In the genomic region with DNA sequence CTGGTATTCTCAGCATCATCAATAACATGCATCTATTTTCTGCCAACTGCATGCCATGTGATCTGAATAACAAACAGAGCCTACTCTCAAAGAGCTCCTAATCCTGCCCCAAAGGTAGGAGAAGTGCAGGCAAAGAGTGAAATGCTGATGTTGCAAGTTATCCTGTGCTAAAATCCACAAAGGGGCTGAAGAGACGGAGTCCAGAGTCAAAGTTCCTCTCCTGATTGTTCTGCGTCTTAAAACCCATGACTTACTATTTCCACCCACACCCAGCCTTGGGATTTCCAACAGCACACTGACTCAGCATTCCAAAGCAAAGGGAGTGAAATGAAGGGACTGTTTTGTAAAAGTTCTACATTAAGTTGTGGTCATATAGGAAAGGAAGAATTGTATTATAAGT, we compare ENCODE assay signal across 14 cellular contexts. TPM values are rescaled to one million over a fixed set of nuclear protein-coding genes. Genes with fewer than 3 reads are reported as not detected.
DNase-seq lines count a peak whose midpoint lies in the region; ATAC-seq, FAIRE-seq and TF ChIP-seq lines count a peak whose summit lies in the region.
"Had no signal": no experiment of that assay in that cellular context is flagged by ENCODE, and none has a peak within 500 bp of the region (broad histone marks: within the 10 kb centered on the region; RNA-seq: fewer than 3 reads in every experiment).

No MANE protein-coding gene starts in this region.

- H3K9me3 ChIP-seq in osteoblast (ENCODE audit: low read depth, low read length), result no peaks in the 10 kb centered on the region
- H3K9me3 ChIP-seq: heart left ventricle had no signal

- H3K79me2 ChIP-seq in osteoblast (ENCODE audit: insufficient read depth, low read length), result no peaks in the 10 kb centered on the region

- DNase-seq in EH (ENCODE audit: low read depth) (peak; percentile 34), UCSD-AML1 (lab: John Stamatoyannopoulos, UW; ENCODE audit: unreplicated experiment) (peak; percentile 13), fibroblast of peridontal ligament (ENCODE audit: extremely low read depth) (peak; percentile 90), osteoblast (ENCODE audit: insufficient read length, low spot score, missing footprints) (peak; percentile 74), GM12892 (ENCODE audit: insufficient read length) (no peak), SHP77 treated with DMSO at 0.1 percent for 48 hours (lab: John Stamatoyannopoulos, UW) (no peak)
- DNase-seq in naive thymus-derived CD8-positive, alpha-beta T cell, result no peak
- no peak for DNase-seq in activated naive CD8-positive, alpha-beta T cell treated with anti-CD3 and anti-CD28 coated beads, Interleukin-2, amount 50 U/mL, for 24 hours
- DNase-seq: COR-L47, heart left ventricle, NCI-H1694 had no signal

- H2AFZ ChIP-seq in osteoblast (ENCODE audit: low read length), result peak overlapping the region; percentile 74

- H3K27ac ChIP-seq in osteoblast (ENCODE audit: low read depth, low read length), result peak overlapping the region; percentile 69
- H3K27ac ChIP-seq: heart left ventricle had no signal

- POLR2A ChIA-PET in naive thymus-derived CD8-positive, alpha-beta T cell (lab: Charles Lee), result no interaction called here

- no peaks in the 10 kb centered on the region for H3K36me3 ChIP-seq in osteoblast (ENCODE audit: insufficient read depth, low read length)
- H3K36me3 ChIP-seq: heart left ventricle had no signal

- peaks cover 0 to 9% (median 0%) of the 10 kb centered on the region in 4 donors for H3K4me1 Mint-ChIP-seq in naive thymus-derived CD8-positive, alpha-beta T cell
- H3K4me1 Mint-ChIP-seq in activated naive CD8-positive, alpha-beta T cell treated with anti-CD3 and anti-CD28 coated beads, Interleukin-2, amount 50 U/mL, for 24 hours, result no peaks in the 10 kb centered on the region

- ATAC-seq in naive thymus-derived CD8-positive, alpha-beta T cell, result no peak
- ATAC-seq in activated naive CD8-positive, alpha-beta T cell treated with anti-CD3 and anti-CD28 coated beads, Interleukin-2, amount 50 U/mL, for 24 hours, result no peak

- no peak for TF ChIP-seq POLR2A in GM12892 (IDR thresholded peaks at IDR 0.05; ENCODE audit: low read depth, low read length)

- H3K36me3 Mint-ChIP-seq in naive thymus-derived CD8-positive, alpha-beta T cell, result no peaks in the 10 kb centered on the region
- H3K36me3 Mint-ChIP-seq in activated naive CD8-positive, alpha-beta T cell treated with anti-CD3 and anti-CD28 coated beads, Interleukin-2, amount 50 U/mL, for 24 hours (ENCODE audit: low read depth), result no peaks in the 10 kb centered on the region

- no peak overlapping the region for H3K4me3 Mint-ChIP-seq in naive thymus-derived CD8-positive, alpha-beta T cell
- no peak overlapping the region for H3K4me3 Mint-ChIP-seq in activated naive CD8-positive, alpha-beta T cell treated with anti-CD3 and anti-CD28 coated beads, Interleukin-2, amount 50 U/mL, for 24 hours
- H3K4me3 Mint-ChIP-seq: stimulated activated naive CD8-positive, alpha-beta T cell treated with anti-CD3 and anti-CD28 coated beads, Interleukin-15, Interleukin-2, amounts not matched to agents 100 ng/mL and 50 ng/mL, for 24 hours; T-helper 1 cell treated with Interleukin-12 subunit alpha and Interleukin-12 subunit beta and Interleukin-4 antibody, amounts not matched to agents 30 μg/mL and 1 μg/mL, for 36 hours had no signal

- peaks cover 5 to 10% (median 9%) of the 10 kb centered on the region in 5 donors for H3K27me3 Mint-ChIP-seq in naive thymus-derived CD8-positive, alpha-beta T cell
- peaks cover 10% of the 10 kb centered on the region for H3K27me3 Mint-ChIP-seq in activated naive CD8-positive, alpha-beta T cell treated with anti-CD3 and anti-CD28 coated beads, Interleukin-2, amount 50 U/mL, for 24 hours

- H3K27ac Mint-ChIP-seq in naive thymus-derived CD8-positive, alpha-beta T cell, result no peak overlapping the region
- no peak overlapping the region for H3K27ac Mint-ChIP-seq in activated naive CD8-positive, alpha-beta T cell treated with anti-CD3 and anti-CD28 coated beads, Interleukin-2, amount 50 U/mL, for 24 hours
- H3K27ac Mint-ChIP-seq: stimulated activated naive CD8-positive, alpha-beta T cell treated with anti-CD3 and anti-CD28 coated beads, Interleukin-15, Interleukin-2, amounts not matched to agents 100 ng/mL and 50 ng/mL, for 24 hours; T-helper 1 cell treated with Interleukin-12 subunit alpha and Interleukin-12 subunit beta and Interleukin-4 antibody, amounts not matched to agents 30 μg/mL and 1 μg/mL, for 36 hours had no signal

- no peak for FAIRE-seq in GM12892 (lab: Jason Lieb, UNC)

- H3K4me3 ChIP-seq in osteoblast (ENCODE audit: insufficient read depth, low read length), result no peak overlapping the region
- H3K4me3 ChIP-seq: heart left ventricle had no signal

- peak overlapping the region; percentile 72 for H3K4me2 ChIP-seq in osteoblast (ENCODE audit: insufficient read depth, low read length)

- TF ChIP-seq CTCF in osteoblast (IDR thresholded peaks at IDR 0.05; ENCODE audit: extremely low read depth, low read depth, low read length), result no peak

- H4K20me1 ChIP-seq in osteoblast (ENCODE audit: insufficient read depth, low read length), result no peaks in the 10 kb centered on the region

- H3K9me3 Mint-ChIP-seq in naive thymus-derived CD8-positive, alpha-beta T cell, result no peaks in the 10 kb centered on the region
- no peaks in the 10 kb centered on the region for H3K9me3 Mint-ChIP-seq in activated naive CD8-positive, alpha-beta T cell treated with anti-CD3 and anti-CD28 coated beads, Interleukin-2, amount 50 U/mL, for 24 hours
- H3K9me3 Mint-ChIP-seq: stimulated activated naive CD8-positive, alpha-beta T cell treated with anti-CD3 and anti-CD28 coated beads, Interleukin-15, Interleukin-2, amounts not matched to agents 100 ng/mL and 50 ng/mL, for 24 hours; T-helper 1 cell treated with Interleukin-12 subunit alpha and Interleukin-12 subunit beta and Interleukin-4 antibody, amounts not matched to agents 30 μg/mL and 1 μg/mL, for 36 hours had no signal

- H3K4me1 ChIP-seq in osteoblast (ENCODE audit: insufficient read depth, low read length), result peaks cover 16% of the 10 kb centered on the region

- no peaks in the 10 kb centered on the region for H3K27me3 ChIP-seq in osteoblast (ENCODE audit: insufficient read depth, low read length)
- H3K27me3 ChIP-seq: heart left ventricle had no signal

RNA-seq across cellular contexts. Expression of a gene that starts 13.6 kb away (rescaled TPM):
- total RNA-seq in osteoblast, result 0.29 TPM in 1 of 2 replicates, not detected in the other
- not detected for total RNA-seq in naive thymus-derived CD8-positive, alpha-beta T cell
- not detected for polyA plus RNA-seq in naive thymus-derived CD8-positive, alpha-beta T cell
- not detected for polyA plus RNA-seq in GM12892 (2012; ENCODE audit: missing spikeins)
- total RNA-seq: cardiac septum, heart left ventricle had no signal

Comparison
In these comparisons a context has a peak if more than half of its experiments do, and no peak if none do; other contexts are left out.
1. DNase-seq: peak in EH (single experiment), UCSD-AML1 (single experiment), fibroblast of peridontal ligament (single experiment) and osteoblast (single experiment); none in naive thymus-derived CD8-positive, alpha-beta T cell (0 of 10), GM12892 (single experiment), activated naive CD8-positive, alpha-beta T cell treated with anti-CD3 and anti-CD28 coated beads, Interleukin-2, amount 50 U/mL, for 24 hours (single experiment) and SHP77 treated with DMSO at 0.1 percent for 48 hours (single experiment).